Comparison of ENCODE assay signal across 1 cellular context in the genomic region with DNA sequence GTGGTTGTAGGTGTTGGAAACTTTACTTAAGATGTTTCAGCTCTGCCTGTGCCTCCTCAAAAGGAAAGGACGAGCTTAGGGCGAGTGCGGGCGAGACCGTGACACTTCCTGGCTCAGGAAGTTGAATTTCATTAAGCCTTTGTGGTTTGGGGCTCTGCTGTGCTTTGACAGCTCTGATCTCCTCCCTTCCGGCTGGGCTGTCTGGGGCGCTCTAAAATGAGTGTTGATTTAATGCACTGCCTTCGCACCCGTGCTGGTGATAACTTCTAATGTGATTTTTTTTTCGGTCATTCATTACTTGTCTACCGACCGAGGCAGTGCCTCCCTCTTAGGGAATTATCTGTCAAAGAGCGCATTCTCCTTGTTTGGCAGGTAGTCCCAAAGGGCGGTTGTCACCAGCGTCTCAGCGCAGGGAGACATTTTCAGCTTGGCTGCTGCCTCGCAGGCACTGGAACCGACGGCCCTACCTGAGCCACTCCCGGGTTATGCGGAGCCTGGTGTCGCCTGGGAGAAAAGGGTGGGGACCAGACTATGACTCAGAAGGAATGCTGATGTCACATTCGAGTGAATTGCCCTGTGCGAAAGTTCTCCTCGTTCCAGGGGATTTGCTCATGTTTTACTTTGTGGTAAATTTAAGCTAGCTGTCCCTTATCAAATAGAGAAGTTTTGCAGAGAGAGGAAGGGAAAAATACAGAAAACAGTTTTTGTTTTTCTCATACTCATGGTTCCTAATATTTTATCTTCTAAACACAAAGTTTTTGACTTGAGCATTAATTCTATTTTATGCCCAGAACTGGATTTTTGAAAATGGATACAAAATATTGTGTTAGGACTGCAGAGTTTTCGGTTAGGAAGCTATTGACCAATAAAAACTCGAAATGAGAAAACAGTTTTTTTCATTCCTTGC.
TF ChIP-seq lines count a peak whose summit lies in the region.

No MANE protein-coding gene starts in this region.

TF ChIP-seq in K562, 482 proteins besides CTCF, POLR2A, EP300 and RAD21 (continued from another document and continues in another):
- TF ChIP-seq, protein P1, sequence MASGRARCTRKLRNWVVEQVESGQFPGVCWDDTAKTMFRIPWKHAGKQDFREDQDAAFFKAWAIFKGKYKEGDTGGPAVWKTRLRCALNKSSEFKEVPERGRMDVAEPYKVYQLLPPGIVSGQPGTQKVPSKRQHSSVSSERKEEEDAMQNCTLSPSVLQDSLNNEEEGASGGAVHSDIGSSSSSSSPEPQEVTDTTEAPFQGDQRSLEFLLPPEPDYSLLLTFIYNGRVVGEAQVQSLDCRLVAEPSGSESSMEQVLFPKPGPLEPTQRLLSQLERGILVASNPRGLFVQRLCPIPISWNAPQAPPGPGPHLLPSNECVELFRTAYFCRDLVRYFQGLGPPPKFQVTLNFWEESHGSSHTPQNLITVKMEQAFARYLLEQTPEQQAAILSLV (tag; IDR thresholded peaks at IDR 0.05), result 0 out of 2 replicates have a peak, but pooled peaks have one; percentile 48
- TF ChIP-seq HMGN3 (IDR thresholded peaks at IDR 0.05; ENCODE audit: borderline replicate concordance, extremely low read depth, insufficient read length, low read depth, low read length) (peak; percentile 46), MEF2D (tag; conservative IDR thresholded peaks at IDR 0.05; ENCODE audit: low read depth) (no peak; the same call in 1 of the 2 replicates), CHD4 (IDR thresholded peaks at IDR 0.05; ENCODE audit: insufficient read depth, insufficient replicate concordance, low read depth, low read length, poor library complexity, severe bottlenecking) (peak; percentile 14), SMARCC2 (IDR thresholded peaks at IDR 0.05; ENCODE audit: low read depth) (peak; percentile 17; the same call in 1 of the 2 replicates), KHSRP (IDR thresholded peaks at IDR 0.05) (peak; percentile 57; the same call in 1 of the 2 replicates), SNIP1 (IDR thresholded peaks at IDR 0.05; ENCODE audit: low read depth) (no peak), PPARD (CRISPR knock-in tag; IDR thresholded peaks at IDR 0.05) (no peak), EGR1 (conservative IDR thresholded peaks at IDR 0.05) (no peak), ZNF354B (CRISPR knock-in tag; IDR thresholded peaks at IDR 0.05) (no peak), ZNF696 (CRISPR knock-in tag; conservative IDR thresholded peaks at IDR 0.05) (no peak), ZNF23 (CRISPR knock-in tag; IDR thresholded peaks at IDR 0.05) (no peak), RFX5 (IDR thresholded peaks at IDR 0.05; ENCODE audit: low read depth, low read length) (no peak), MTA1 (IDR thresholded peaks at IDR 0.05; ENCODE audit: borderline replicate concordance) (no peak), GATAD2B (IDR thresholded peaks at IDR 0.05; ENCODE audit: borderline replicate concordance) (peak; percentile 52; the same call in 1 of the 2 replicates), ESRRA (IDR thresholded peaks at IDR 0.05; ENCODE audit: borderline replicate concordance, low read depth) (peak; percentile 25; the same call in 1 of the 2 replicates), SMAD4 (CRISPR knock-in tag; conservative IDR thresholded peaks at IDR 0.05) (peak; percentile 88), OTX1 (CRISPR knock-in tag; IDR thresholded peaks at IDR 0.05) (no peak), POLR2H (tag; IDR thresholded peaks at IDR 0.05; ENCODE audit: low read depth) (peak; percentile 92), BRF1 (IDR thresholded peaks at IDR 0.05; ENCODE audit: borderline replicate concordance, extremely low read depth, insufficient read length) (no peak), RBFOX2 (IDR thresholded peaks at IDR 0.05; ENCODE audit: low read depth, low read length) (peak; percentile 85), FOSL1 (tag; conservative IDR thresholded peaks at IDR 0.05) (peak; percentile 96), HMG20A (CRISPR knock-in tag; conservative IDR thresholded peaks at IDR 0.05) (no peak), U2AF2 (optimal IDR thresholded peaks at IDR 0.05; ENCODE audit: low read depth, low read length) (no peak), MECOM (CRISPR knock-in tag; IDR thresholded peaks at IDR 0.05) (peak; percentile 63; the same call in 1 of the 2 replicates), PML (IDR thresholded peaks at IDR 0.05; ENCODE audit: low read length) (peak; percentile 83; the same call in 1 of the 2 replicates), ZNF778 (CRISPR knock-in tag; IDR thresholded peaks at IDR 0.05) (no peak), CHD2 (IDR thresholded peaks at IDR 0.05; ENCODE audit: low read depth, low read length) (no peak), CBFA2T3 (IDR thresholded peaks at IDR 0.05) (peak; percentile 48; the same call in 1 of the 2 replicates), FOXM1 (IDR thresholded peaks at IDR 0.05; ENCODE audit: low read depth) (no peak; the same call in 1 of the 2 replicates), FOXM1 (CRISPR knock-in tag; IDR thresholded peaks at IDR 0.05; ENCODE audit: low read depth) (no peak), EWSR1 (IDR thresholded peaks at IDR 0.05; ENCODE audit: borderline replicate concordance, low read depth, partially characterized antibody) (no peak), EP400 (IDR thresholded peaks at IDR 0.05) (peak; percentile 80), TRIM24 (IDR thresholded peaks at IDR 0.05) (peak; percentile 42 to 64; a peak in 2 of 4 replicates), ZFPM2 (CRISPR knock-in tag; IDR thresholded peaks at IDR 0.05) (no peak), MCM5 (IDR thresholded peaks at IDR 0.05; ENCODE audit: low read depth) (no peak), NR4A1 (CRISPR knock-in tag; IDR thresholded peaks at IDR 0.05) (no peak; the same call in 1 of the 2 replicates), NR4A1 (tag; IDR thresholded peaks at IDR 0.05) (no peak), BACH1 (tag; IDR thresholded peaks at IDR 0.05) (peak; percentile 68; the same call in 1 of the 2 replicates), GABPB1 (CRISPR knock-in tag; IDR thresholded peaks at IDR 0.05) (peak; percentile 58; the same call in 1 of the 2 replicates), CAMTA2 (CRISPR knock-in tag; conservative IDR thresholded peaks at IDR 0.05) (no peak), E2F3 (CRISPR knock-in tag; IDR thresholded peaks at IDR 0.05) (no peak), NCOA6 (IDR thresholded peaks at IDR 0.05) (peak; percentile 79), FUS (optimal IDR thresholded peaks at IDR 0.05; ENCODE audit: low read depth, low read length) (no peak), MBD2 (IDR thresholded peaks at IDR 0.05; ENCODE audit: borderline replicate concordance, low read depth) (peak; percentile 54; the same call in 1 of the 2 replicates), TAF7 (tag; IDR thresholded peaks at IDR 0.05) (0 out of 2 replicates have a peak, but pooled peaks have one; percentile 32)
- TF ChIP-seq, protein P2, sequence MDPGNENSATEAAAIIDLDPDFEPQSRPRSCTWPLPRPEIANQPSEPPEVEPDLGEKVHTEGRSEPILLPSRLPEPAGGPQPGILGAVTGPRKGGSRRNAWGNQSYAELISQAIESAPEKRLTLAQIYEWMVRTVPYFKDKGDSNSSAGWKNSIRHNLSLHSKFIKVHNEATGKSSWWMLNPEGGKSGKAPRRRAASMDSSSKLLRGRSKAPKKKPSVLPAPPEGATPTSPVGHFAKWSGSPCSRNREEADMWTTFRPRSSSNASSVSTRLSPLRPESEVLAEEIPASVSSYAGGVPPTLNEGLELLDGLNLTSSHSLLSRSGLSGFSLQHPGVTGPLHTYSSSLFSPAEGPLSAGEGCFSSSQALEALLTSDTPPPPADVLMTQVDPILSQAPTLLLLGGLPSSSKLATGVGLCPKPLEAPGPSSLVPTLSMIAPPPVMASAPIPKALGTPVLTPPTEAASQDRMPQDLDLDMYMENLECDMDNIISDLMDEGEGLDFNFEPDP (CRISPR knock-in tag; IDR thresholded peaks at IDR 0.05), result no peak
- TF ChIP-seq, protein P3, sequence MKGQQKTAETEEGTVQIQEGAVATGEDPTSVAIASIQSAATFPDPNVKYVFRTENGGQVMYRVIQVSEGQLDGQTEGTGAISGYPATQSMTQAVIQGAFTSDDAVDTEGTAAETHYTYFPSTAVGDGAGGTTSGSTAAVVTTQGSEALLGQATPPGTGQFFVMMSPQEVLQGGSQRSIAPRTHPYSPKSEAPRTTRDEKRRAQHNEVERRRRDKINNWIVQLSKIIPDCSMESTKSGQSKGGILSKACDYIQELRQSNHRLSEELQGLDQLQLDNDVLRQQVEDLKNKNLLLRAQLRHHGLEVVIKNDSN (CRISPR knock-in tag; IDR thresholded peaks at IDR 0.05), result no peak
- TF ChIP-seq, protein P4, sequence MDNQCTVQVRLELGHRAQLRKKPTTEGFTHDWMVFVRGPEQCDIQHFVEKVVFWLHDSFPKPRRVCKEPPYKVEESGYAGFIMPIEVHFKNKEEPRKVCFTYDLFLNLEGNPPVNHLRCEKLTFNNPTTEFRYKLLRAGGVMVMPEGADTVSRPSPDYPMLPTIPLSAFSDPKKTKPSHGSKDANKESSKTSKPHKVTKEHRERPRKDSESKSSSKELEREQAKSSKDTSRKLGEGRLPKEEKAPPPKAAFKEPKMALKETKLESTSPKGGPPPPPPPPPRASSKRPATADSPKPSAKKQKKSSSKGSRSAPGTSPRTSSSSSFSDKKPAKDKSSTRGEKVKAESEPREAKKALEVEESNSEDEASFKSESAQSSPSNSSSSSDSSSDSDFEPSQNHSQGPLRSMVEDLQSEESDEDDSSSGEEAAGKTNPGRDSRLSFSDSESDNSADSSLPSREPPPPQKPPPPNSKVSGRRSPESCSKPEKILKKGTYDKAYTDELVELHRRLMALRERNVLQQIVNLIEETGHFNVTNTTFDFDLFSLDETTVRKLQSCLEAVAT (IDR thresholded peaks at IDR 0.05), result peak in 1 of 2 experiments; percentile 89; a peak in 3 of 4 replicates
- TF ChIP-seq, protein P5, sequence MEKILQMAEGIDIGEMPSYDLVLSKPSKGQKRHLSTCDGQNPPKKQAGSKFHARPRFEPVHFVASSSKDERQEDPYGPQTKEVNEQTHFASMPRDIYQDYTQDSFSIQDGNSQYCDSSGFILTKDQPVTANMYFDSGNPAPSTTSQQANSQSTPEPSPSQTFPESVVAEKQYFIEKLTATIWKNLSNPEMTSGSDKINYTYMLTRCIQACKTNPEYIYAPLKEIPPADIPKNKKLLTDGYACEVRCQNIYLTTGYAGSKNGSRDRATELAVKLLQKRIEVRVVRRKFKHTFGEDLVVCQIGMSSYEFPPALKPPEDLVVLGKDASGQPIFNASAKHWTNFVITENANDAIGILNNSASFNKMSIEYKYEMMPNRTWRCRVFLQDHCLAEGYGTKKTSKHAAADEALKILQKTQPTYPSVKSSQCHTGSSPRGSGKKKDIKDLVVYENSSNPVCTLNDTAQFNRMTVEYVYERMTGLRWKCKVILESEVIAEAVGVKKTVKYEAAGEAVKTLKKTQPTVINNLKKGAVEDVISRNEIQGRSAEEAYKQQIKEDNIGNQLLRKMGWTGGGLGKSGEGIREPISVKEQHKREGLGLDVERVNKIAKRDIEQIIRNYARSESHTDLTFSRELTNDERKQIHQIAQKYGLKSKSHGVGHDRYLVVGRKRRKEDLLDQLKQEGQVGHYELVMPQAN (IDR thresholded peaks at IDR 0.05; ENCODE audit: borderline replicate concordance), result peak; percentile 78; the same call in 1 of the 2 replicates
- TF ChIP-seq, protein P6, sequence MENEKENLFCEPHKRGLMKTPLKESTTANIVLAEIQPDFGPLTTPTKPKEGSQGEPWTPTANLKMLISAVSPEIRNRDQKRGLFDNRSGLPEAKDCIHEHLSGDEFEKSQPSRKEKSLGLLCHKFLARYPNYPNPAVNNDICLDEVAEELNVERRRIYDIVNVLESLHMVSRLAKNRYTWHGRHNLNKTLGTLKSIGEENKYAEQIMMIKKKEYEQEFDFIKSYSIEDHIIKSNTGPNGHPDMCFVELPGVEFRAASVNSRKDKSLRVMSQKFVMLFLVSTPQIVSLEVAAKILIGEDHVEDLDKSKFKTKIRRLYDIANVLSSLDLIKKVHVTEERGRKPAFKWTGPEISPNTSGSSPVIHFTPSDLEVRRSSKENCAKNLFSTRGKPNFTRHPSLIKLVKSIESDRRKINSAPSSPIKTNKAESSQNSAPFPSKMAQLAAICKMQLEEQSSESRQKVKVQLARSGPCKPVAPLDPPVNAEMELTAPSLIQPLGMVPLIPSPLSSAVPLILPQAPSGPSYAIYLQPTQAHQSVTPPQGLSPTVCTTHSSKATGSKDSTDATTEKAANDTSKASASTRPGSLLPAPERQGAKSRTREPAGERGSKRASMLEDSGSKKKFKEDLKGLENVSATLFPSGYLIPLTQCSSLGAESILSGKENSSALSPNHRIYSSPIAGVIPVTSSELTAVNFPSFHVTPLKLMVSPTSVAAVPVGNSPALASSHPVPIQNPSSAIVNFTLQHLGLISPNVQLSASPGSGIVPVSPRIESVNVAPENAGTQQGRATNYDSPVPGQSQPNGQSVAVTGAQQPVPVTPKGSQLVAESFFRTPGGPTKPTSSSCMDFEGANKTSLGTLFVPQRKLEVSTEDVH (IDR thresholded peaks at IDR 0.05; ENCODE audit: low read depth, partially characterized antibody), result no peak
- TF ChIP-seq, protein P7, sequence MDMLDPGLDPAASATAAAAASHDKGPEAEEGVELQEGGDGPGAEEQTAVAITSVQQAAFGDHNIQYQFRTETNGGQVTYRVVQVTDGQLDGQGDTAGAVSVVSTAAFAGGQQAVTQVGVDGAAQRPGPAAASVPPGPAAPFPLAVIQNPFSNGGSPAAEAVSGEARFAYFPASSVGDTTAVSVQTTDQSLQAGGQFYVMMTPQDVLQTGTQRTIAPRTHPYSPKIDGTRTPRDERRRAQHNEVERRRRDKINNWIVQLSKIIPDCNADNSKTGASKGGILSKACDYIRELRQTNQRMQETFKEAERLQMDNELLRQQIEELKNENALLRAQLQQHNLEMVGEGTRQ (CRISPR knock-in tag; IDR thresholded peaks at IDR 0.05), result no peak
- TF ChIP-seq, protein P8, sequence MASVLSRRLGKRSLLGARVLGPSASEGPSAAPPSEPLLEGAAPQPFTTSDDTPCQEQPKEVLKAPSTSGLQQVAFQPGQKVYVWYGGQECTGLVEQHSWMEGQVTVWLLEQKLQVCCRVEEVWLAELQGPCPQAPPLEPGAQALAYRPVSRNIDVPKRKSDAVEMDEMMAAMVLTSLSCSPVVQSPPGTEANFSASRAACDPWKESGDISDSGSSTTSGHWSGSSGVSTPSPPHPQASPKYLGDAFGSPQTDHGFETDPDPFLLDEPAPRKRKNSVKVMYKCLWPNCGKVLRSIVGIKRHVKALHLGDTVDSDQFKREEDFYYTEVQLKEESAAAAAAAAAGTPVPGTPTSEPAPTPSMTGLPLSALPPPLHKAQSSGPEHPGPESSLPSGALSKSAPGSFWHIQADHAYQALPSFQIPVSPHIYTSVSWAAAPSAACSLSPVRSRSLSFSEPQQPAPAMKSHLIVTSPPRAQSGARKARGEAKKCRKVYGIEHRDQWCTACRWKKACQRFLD (CRISPR knock-in tag; IDR thresholded peaks at IDR 0.05), result 0 out of 2 replicates have a peak, but pooled peaks have one; percentile 3
- TF ChIP-seq, protein P9, sequence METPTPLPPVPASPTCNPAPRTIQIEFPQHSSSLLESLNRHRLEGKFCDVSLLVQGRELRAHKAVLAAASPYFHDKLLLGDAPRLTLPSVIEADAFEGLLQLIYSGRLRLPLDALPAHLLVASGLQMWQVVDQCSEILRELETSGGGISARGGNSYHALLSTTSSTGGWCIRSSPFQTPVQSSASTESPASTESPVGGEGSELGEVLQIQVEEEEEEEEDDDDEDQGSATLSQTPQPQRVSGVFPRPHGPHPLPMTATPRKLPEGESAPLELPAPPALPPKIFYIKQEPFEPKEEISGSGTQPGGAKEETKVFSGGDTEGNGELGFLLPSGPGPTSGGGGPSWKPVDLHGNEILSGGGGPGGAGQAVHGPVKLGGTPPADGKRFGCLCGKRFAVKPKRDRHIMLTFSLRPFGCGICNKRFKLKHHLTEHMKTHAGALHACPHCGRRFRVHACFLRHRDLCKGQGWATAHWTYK (CRISPR knock-in tag; IDR thresholded peaks at IDR 0.05), result 0 out of 2 replicates have a peak, but pooled peaks have one; percentile 71
